In the genomic region with DNA sequence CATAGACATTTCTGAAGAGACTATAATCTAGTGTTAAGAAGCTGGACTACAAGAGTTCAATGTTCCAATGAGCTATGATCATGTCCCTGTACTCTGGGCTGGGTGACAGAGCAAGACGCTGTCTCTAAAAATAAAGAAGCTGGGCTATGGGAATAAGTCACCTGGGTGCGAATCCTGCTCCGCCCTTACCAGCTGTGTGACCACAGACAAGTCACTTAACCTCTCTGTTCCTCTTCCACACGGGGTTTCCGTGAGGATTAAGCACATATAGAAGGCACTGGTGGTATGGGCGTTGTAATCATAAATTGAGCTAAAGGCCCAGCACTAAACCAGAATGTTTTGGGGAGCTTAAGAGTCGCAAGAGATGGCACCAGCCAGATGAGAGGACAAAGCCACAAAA, we compare ENCODE assay signal across 31 cellular contexts.
"Had no signal": no experiment of that assay in that cellular context is flagged by ENCODE, and none has a peak within 500 bp of the region (broad histone marks: within the 10 kb centered on the region; RNA-seq: fewer than 3 reads in every experiment).

No MANE protein-coding gene starts in this region.

- H3K27ac ChIP-seq: adrenal gland, body of pancreas, breast epithelium, WERI-Rb-1 had no signal

- ATAC-seq: activated naive CD4-positive, alpha-beta T cell treated with anti-CD3 and anti-CD28 coated beads, Interleukin-2, amount 50 U/mL, for 72 hours; activated T-cell treated with anti-CD3 and anti-CD28 coated beads, Interleukin-2, amount 50 U/mL, for 72 hours; body of pancreas; Right ventricle myocardium inferior; SK-N-SH treated with all-trans-retinoic acid at 6 μM for 48 hours had no signal

- H3K27ac Mint-ChIP-seq: activated CD4-positive, alpha-beta T cell treated with anti-CD3 and anti-CD28 coated beads, Interleukin-2, amount 10 ng/mL, durations not matched to agents 24 days and 14 days; activated T-cell treated with anti-CD3 and anti-CD28 coated beads, Interleukin-2, amount 50 U/mL, for 72 hours; activated T-helper 17 cell treated with anti-CD3 and anti-CD28 coated beads, Interleukin-2, amount 50 U/mL, for 72 hours had no signal

- H3K36me3 Mint-ChIP-seq: activated naive CD4-positive, alpha-beta T cell treated with anti-CD3 and anti-CD28 coated beads, Interleukin-2, amount 50 U/mL, for 72 hours had no signal

- H3K4me3 ChIP-seq: adrenal gland, body of pancreas, breast epithelium, MG63 had no signal

- DNase-seq: activated CD4-positive, alpha-beta T cell treated with anti-CD3 and anti-CD28 coated beads, Interleukin-2, amount 10 ng/mL, durations not matched to agents 24 days and 14 days; activated CD4-positive, alpha-beta T cell treated with anti-CD3 and anti-CD28 coated beads, Interleukin-2, amount 50 U/mL, for 4 hours; activated CD8-positive, alpha-beta memory T cell treated with anti-CD3 and anti-CD28 coated beads, Interleukin-2, amount 50 U/mL, for 4 hours; activated effector memory CD4-positive, alpha-beta T cell treated with anti-CD3 and anti-CD28 coated beads, Interleukin-2, amount 50 U/mL, for 16 hours; activated naive CD4-positive, alpha-beta T cell; activated T-cell treated with anti-CD3 and anti-CD28 coated beads, Interleukin-2, amount 50 U/mL, for 72 hours; adrenal gland; body of pancreas; cerebellar nuclear complex; Kasumi-1; KG1; MG63; NCI-H1048; NCI-H1105 treated with DMSO at 0.1 percent for 48 hours; NCI-H1436; NCI-H1694; NCI-H1930; NCI-H2081 treated with DMSO at 0.1 percent for 48 hours; NCI-H345; NCI-H524 treated with DMSO at 0.1 percent for 48 hours; PC-3; SIG-M5; SW 1271; T-helper 1 cell; T1000; WERI-Rb-1 had no signal

- H3K9me3 ChIP-seq: adrenal gland, body of pancreas, breast epithelium, MG63 had no signal

- H3K36me3 ChIP-seq: adrenal gland, breast epithelium, MG63, WERI-Rb-1 had no signal

- H3K4me3 Mint-ChIP-seq: activated CD4-positive, alpha-beta T cell treated with anti-CD3 and anti-CD28 coated beads, Interleukin-2, amount 10 ng/mL, durations not matched to agents 24 days and 14 days; activated T-cell treated with anti-CD3 and anti-CD28 coated beads, Interleukin-2, amount 50 U/mL, for 72 hours; activated T-helper 17 cell treated with anti-CD3 and anti-CD28 coated beads, Interleukin-2, amount 50 U/mL, for 72 hours had no signal

- H3K27me3 Mint-ChIP-seq: activated CD4-positive, alpha-beta T cell treated with anti-CD3 and anti-CD28 coated beads, Interleukin-2, amount 10 ng/mL, durations not matched to agents 24 days and 14 days; activated T-helper 17 cell treated with anti-CD3 and anti-CD28 coated beads, Interleukin-2, amount 50 U/mL, for 72 hours had no signal

- H3K9me3 Mint-ChIP-seq: activated CD4-positive, alpha-beta T cell treated with anti-CD3 and anti-CD28 coated beads, Interleukin-2, amount 10 ng/mL, durations not matched to agents 24 days and 14 days; activated naive CD4-positive, alpha-beta T cell treated with anti-CD3 and anti-CD28 coated beads, Interleukin-2, amount 50 U/mL, for 72 hours; activated T-cell treated with anti-CD3 and anti-CD28 coated beads, Interleukin-2, amount 50 U/mL, for 72 hours; activated T-helper 17 cell treated with anti-CD3 and anti-CD28 coated beads, Interleukin-2, amount 50 U/mL, for 72 hours had no signal

- H3K4me1 ChIP-seq: body of pancreas, breast epithelium had no signal
